ENCODE assay signal across 23 cellular contexts in genomic region chr2:128452536-128453530, GRCh38.
A peak's percentile ranks its signal among the peaks of the same experiment; 100 is the strongest.
DNase-seq lines count a peak whose midpoint lies in the region; ATAC-seq, FAIRE-seq and TF ChIP-seq lines count a peak whose summit lies in the region.
"Had no signal": no experiment of that assay in that cellular context is flagged by ENCODE, and none has a peak within 500 bp of the region (broad histone marks: within the 10 kb centered on the region; RNA-seq: fewer than 3 reads in every experiment).

No MANE protein-coding gene starts in this region.

- H3K27ac Mint-ChIP-seq in activated CD8-positive, alpha-beta memory T cell treated with anti-CD3 and anti-CD28 coated beads, Interleukin-2, amount 10 ng/mL, durations not matched to agents 7 days and 5 days: no peak overlapping the region
- H3K27ac Mint-ChIP-seq: stimulated activated naive B cell treated with anti-CD40 and anti-IgM and Interleukin-4, amounts not matched to agents 10 μg/mL and 1 μg/mL and 100 μg/mL, for 72 hours had no signal

- no peaks in the 10 kb centered on the region for H3K79me2 ChIP-seq in HepG2 (ENCODE audit: insufficient read depth, low read length)

- in situ Hi-C loops in GM13976 (cut with MboI; ENCODE audit: low sequenced_read_pairs, unreplicated experiment): no loop called here
- in situ Hi-C loops in HepG2 (cut with HindIII; ENCODE audit: extremely low pct_ligation_motif_present, low pct_unique_long_range_greater_than_20kb): no loop called here
- in situ Hi-C loops in transverse colon (cut with MboI; ENCODE audit: low pct_ligation_motif_present in 1 of 4, low pct_unique_long_range_greater_than_20kb in 1 of 4, low sequenced_read_pairs in 3 of 4): no loop called here

- TF ChIP-seq CTCF in GM13976 (IDR thresholded peaks at IDR 0.05; ENCODE audit: borderline replicate concordance, control extremely low read depth, extremely low read depth, insufficient read depth, missing control alignments) (no peak), HepG2 (CRISPR knock-in tag; IDR thresholded peaks at IDR 0.05) (no peak), transverse colon (IDR thresholded peaks at IDR 0.05) (no peak)

- H3K27me3 Mint-ChIP-seq in activated CD8-positive, alpha-beta memory T cell treated with anti-CD3 and anti-CD28 coated beads, Interleukin-2, amount 10 ng/mL, durations not matched to agents 7 days and 5 days: peaks cover 2% of the 10 kb centered on the region

- TF ChIP-seq EP300 in HepG2 (IDR thresholded peaks at IDR 0.05; ENCODE audit: low read depth in 2 of 2, low read length in 2 of 2): no peak
- TF ChIP-seq EP300 in HepG2 (CRISPR knock-in tag; IDR thresholded peaks at IDR 0.05; ENCODE audit: borderline replicate concordance): no peak
- no peak for TF ChIP-seq EP300 in transverse colon (IDR thresholded peaks at IDR 0.05; ENCODE audit: low read depth)

- no peaks in the 10 kb centered on the region for H3K9me3 Mint-ChIP-seq in activated CD8-positive, alpha-beta memory T cell treated with anti-CD3 and anti-CD28 coated beads, Interleukin-2, amount 10 ng/mL, durations not matched to agents 7 days and 5 days (ENCODE audit: low read depth)

- H3K36me3 Mint-ChIP-seq in activated CD8-positive, alpha-beta memory T cell treated with anti-CD3 and anti-CD28 coated beads, Interleukin-2, amount 10 ng/mL, durations not matched to agents 7 days and 5 days: no peaks in the 10 kb centered on the region

- TF ChIP-seq POLR2A in HepG2 (IDR thresholded peaks at IDR 0.05; ENCODE audit: insufficient read depth in 1 of 2, low read depth in 2 of 2, low read length in 2 of 2) (no peak), transverse colon (IDR thresholded peaks at IDR 0.05) (no peak)

- DNase-seq in GM13976 (ENCODE audit: low spot score): peak; percentile 1
- peak; percentile 25 for DNase-seq in activated CD8-positive, alpha-beta memory T cell treated with anti-CD3 and anti-CD28 coated beads, Interleukin-2, amount 10 ng/mL, durations not matched to agents 7 days and 5 days
- DNase-seq in HepG2 (ENCODE audit: low spot score): no peak
- DNase-seq in sciatic nerve (ENCODE audit: low spot score): peak; percentile 27
- no peak for DNase-seq in MG63
- DNase-seq in activated naive CD4-positive, alpha-beta T cell (lab: John Stamatoyannopoulos, UW): no peak
- DNase-seq in transverse colon: no peak
- DNase-seq: activated CD4-positive, alpha-beta T cell treated with anti-CD3 and anti-CD28 coated beads for 48 hours; brain microvascular endothelial cell; Caco-2; DMS79 treated with DMSO at 0.1 percent for 48 hours; mammary epithelial cell; NCI-H1105 treated with DMSO at 0.1 percent for 48 hours; NCI-H2029; NCI-H226; NCI-H774; occipital lobe; OCI-M1; stimulated activated naive B cell treated with anti-CD40 and anti-IgM and Interleukin-4, amounts not matched to agents 10 μg/mL and 1 μg/mL and 100 μg/mL, for 72 hours had no signal

- no peak for ATAC-seq in activated CD8-positive, alpha-beta memory T cell treated with anti-CD3 and anti-CD28 coated beads, Interleukin-2, amount 10 ng/mL, durations not matched to agents 7 days and 5 days
- ATAC-seq in HepG2 (no peak), sciatic nerve (no peak), GM18873 (IDR thresholded peaks at IDR 0.05; ENCODE audit: low FRiP score, unreplicated experiment) (no peak)
- ATAC-seq: stimulated activated naive B cell treated with anti-CD40 and anti-IgM and Interleukin-4, amounts not matched to agents 10 μg/mL and 1 μg/mL and 100 μg/mL, for 72 hours had no signal

- H2AFZ ChIP-seq in HepG2 (ENCODE audit: low read length): no peak overlapping the region

- no peak overlapping the region for H3K27ac ChIP-seq in HepG2 (ENCODE audit: extremely low read length, insufficient read depth, low read length)
- no peak overlapping the region for H3K27ac ChIP-seq in transverse colon
- H3K27ac ChIP-seq: BLaER1 treated with 17β-estradiol and CSF1 and Interleukin-3, amounts not matched to agents 10 nM and 100 nM; brain microvascular endothelial cell; thoracic aorta had no signal

- no peak overlapping the region for H3K4me3 Mint-ChIP-seq in activated CD8-positive, alpha-beta memory T cell treated with anti-CD3 and anti-CD28 coated beads, Interleukin-2, amount 10 ng/mL, durations not matched to agents 7 days and 5 days
- H3K4me3 Mint-ChIP-seq: stimulated activated naive B cell treated with anti-CD40 and anti-IgM and Interleukin-4, amounts not matched to agents 10 μg/mL and 1 μg/mL and 100 μg/mL, for 72 hours had no signal

- 46% methylated on average over 17 of the region's 20 CpGs for WGBS in HepG2 (ENCODE audit: low lambda C conversion rate)
- WGBS in transverse colon (ENCODE audit: low coverage in 1 of 2), 2 donors: 84 to 86% methylated on average over 7 to 20 of the region's 20 CpGs

- no peaks in the 10 kb centered on the region for H3K9me3 ChIP-seq in HepG2 (ENCODE audit: low read length)
- H3K9me3 ChIP-seq in MG63: no peaks in the 10 kb centered on the region
- no peaks in the 10 kb centered on the region for H3K9me3 ChIP-seq in transverse colon
- H3K9me3 ChIP-seq: Caco-2, HAP-1, thoracic aorta had no signal

- H3K9ac ChIP-seq in HepG2 (ENCODE audit: insufficient read depth, low read depth, low read length): no peak overlapping the region
- H3K9ac ChIP-seq: BLaER1 treated with 17β-estradiol and CSF1 and Interleukin-3, amounts not matched to agents 10 nM and 100 nM had no signal

- no peaks in the 10 kb centered on the region for H3K36me3 ChIP-seq in HepG2 (replicated peaks in 1 of 2; ENCODE audit: control insufficient read depth in 1 of 2, insufficient read depth in 2 of 2, low read length in 2 of 2)
- no peaks in the 10 kb centered on the region for H3K36me3 ChIP-seq in MG63
- no peaks in the 10 kb centered on the region for H3K36me3 ChIP-seq in transverse colon
- H3K36me3 ChIP-seq: brain microvascular endothelial cell, HAP-1, thoracic aorta had no signal

- intact Hi-C loops in HepG2 (cut with micrococcal nuclease; ENCODE audit: unreplicated experiment): no loop called here
- intact Hi-C loops in sciatic nerve (cut with DNase I): no loop called here
- intact Hi-C loops in transverse colon (cut with DNase I; ENCODE audit: low total_unique reads): no loop called here

- no peaks in the 10 kb centered on the region for H3K4me1 Mint-ChIP-seq in activated CD8-positive, alpha-beta memory T cell treated with anti-CD3 and anti-CD28 coated beads, Interleukin-2, amount 10 ng/mL, durations not matched to agents 7 days and 5 days
- H3K4me1 Mint-ChIP-seq: stimulated activated naive B cell treated with anti-CD40 and anti-IgM and Interleukin-4, amounts not matched to agents 10 μg/mL and 1 μg/mL and 100 μg/mL, for 72 hours had no signal

- H3K27me3 ChIP-seq in HepG2 (ENCODE audit: control insufficient read depth in 1 of 2, insufficient read depth in 2 of 2, low read length in 2 of 2) (peaks cover 0 to 10% of the 10 kb centered on the region in 2 experiments; a peak in 3 of 5 replicates), MG63 (no peaks in the 10 kb centered on the region), transverse colon (no peaks in the 10 kb centered on the region)
- H3K27me3 ChIP-seq: BLaER1 treated with 17β-estradiol and CSF1 and Interleukin-3, amounts not matched to agents 10 nM and 100 nM; brain microvascular endothelial cell had no signal

- no peak for FAIRE-seq in HepG2 (lab: Jason Lieb, UNC)

- H3K4me3 ChIP-seq in HepG2 (replicated peaks in 1 of 3; ENCODE audit: insufficient read depth in 1 of 3, low read depth in 2 of 3, low read length in 3 of 3) (no peak overlapping the region), MG63 (no peak overlapping the region), transverse colon (no peak overlapping the region)
- H3K4me3 ChIP-seq: BLaER1 treated with 17β-estradiol and CSF1 and Interleukin-3, amounts not matched to agents 10 nM and 100 nM; HAP-1; thoracic aorta had no signal

- POLR2A ChIA-PET in HepG2 (lab: Yijun Ruan, JAX): no interaction called here

- TF ChIP-seq RAD21 in HepG2 (CRISPR knock-in tag; IDR thresholded peaks at IDR 0.05): no peak

- H3K4me2 ChIP-seq in HepG2 (ENCODE audit: low read depth, low read length): no peak overlapping the region
- H3K4me2 ChIP-seq: BLaER1 treated with 17β-estradiol and CSF1 and Interleukin-3, amounts not matched to agents 10 nM and 100 nM had no signal

- no peaks in the 10 kb centered on the region for H3K4me1 ChIP-seq in HepG2 (ENCODE audit: insufficient read depth, low read length)
- no peaks in the 10 kb centered on the region for H3K4me1 ChIP-seq in transverse colon
- H3K4me1 ChIP-seq: Caco-2, HAP-1 had no signal

- BruUV-seq in HepG2 (replicated peaks; lab: Mats Ljungman, UMichigan): no TSS peak

- CTCF ChIA-PET in activated CD8-positive, alpha-beta memory T cell treated with anti-CD3 and anti-CD28 coated beads, Interleukin-2, amount 10 ng/mL, durations not matched to agents 7 days and 5 days (lab: Charles Lee): no interaction called here
- CTCF ChIA-PET in HepG2 (lab: Yijun Ruan, JAX; ENCODE audit: low intra/inter-chr PET ratio, low total read pairs): no interaction called here

- H4K20me1 ChIP-seq in HepG2 (ENCODE audit: insufficient read depth, low read length): no peaks in the 10 kb centered on the region

TF ChIP-seq in HepG2, 621 proteins besides CTCF, POLR2A, EP300 and RAD21:
- TF ChIP-seq CREB1 (IDR thresholded peaks at IDR 0.05): peak; percentile 58
- no peak for TF ChIP-seq CREB1 (CRISPR knock-in tag; IDR thresholded peaks at IDR 0.05)
- TF ChIP-seq ZGPAT (CRISPR knock-in tag; IDR thresholded peaks at IDR 0.05): no peak

Comparison
In these comparisons a context has a peak if more than half of its experiments do, and no peak if none do; other contexts are left out.
1. DNase-seq: peak in GM13976 (single experiment), activated CD8-positive, alpha-beta memory T cell treated with anti-CD3 and anti-CD28 coated beads, Interleukin-2, amount 10 ng/mL, durations not matched to agents 7 days and 5 days (single experiment) and sciatic nerve (single experiment); none in HepG2 (single experiment), MG63 (single experiment), activated naive CD4-positive, alpha-beta T cell (0 of 4) and transverse colon (single experiment).